Comparison of ENCODE assay signal across 8 cellular contexts in genomic region chr16:67109407-67110135, GRCh38. TPM values are rescaled to one million over a fixed set of nuclear protein-coding genes. Genes with fewer than 3 reads are reported as not detected.
A peak's percentile ranks its signal among the peaks of the same experiment; 100 is the strongest.
DNase-seq lines count a peak whose midpoint lies in the region; FAIRE-seq and TF ChIP-seq lines count a peak whose summit lies in the region.

PHAF1 (plus strand) TSS chr16:67109941; CDS start chr16:67110176, 235 bp downstream.

- H3K36me3 Mint-ChIP-seq in activated naive CD4-positive, alpha-beta T cell treated with anti-CD3 and anti-CD28 coated beads for 36 hours (ENCODE audit: low read depth) = no peaks in the 10 kb centered on the region

- H3K14ac ChIP-seq in neuronal stem cell (ENCODE audit: low read length) = peak within 1 kb of the TSS; percentile 83

- peak within 1 kb of the TSS; percentile 20 for H2AK5ac ChIP-seq in neuronal stem cell (ENCODE audit: low read depth, low read length)

- WGBS in neuronal stem cell (ENCODE audit: extremely low coverage in 2 of 2, insufficient read length in 2 of 2, insufficient replicate concordance in 1 of 2), 2 donors = no CpG with 5 or more reads among the region's 63 CpGs

- peak within 1 kb of the TSS; percentile 94 for H3K4me3 Mint-ChIP-seq in activated naive CD4-positive, alpha-beta T cell treated with anti-CD3 and anti-CD28 coated beads for 36 hours

- H2BK120ac ChIP-seq in neuronal stem cell (ENCODE audit: low read depth, low read length) = no peak within 1 kb of the TSS

- H3K9me3 ChIP-seq in HEK293 (ENCODE audit: control insufficient read depth, insufficient read depth, low read depth, low read length) (no peaks in the 10 kb centered on the region), SK-N-MC (ENCODE audit: low read depth, low read length) (no peaks in the 10 kb centered on the region), neuronal stem cell (replicated peaks in 1 of 2; ENCODE audit: control insufficient read depth in 2 of 2, insufficient read depth in 1 of 2, low read depth in 1 of 2, low read length in 2 of 2) (no peaks in the 10 kb centered on the region), subcutaneous abdominal adipose tissue (ENCODE audit: control insufficient read depth in 5 of 5, low read length in 5 of 5) (no peaks in the 10 kb centered on the region)

- H3K18ac ChIP-seq in neuronal stem cell (ENCODE audit: low read length) = peak within 1 kb of the TSS; percentile 95

- peaks cover 3% of the 10 kb centered on the region for H3K79me1 ChIP-seq in neuronal stem cell (ENCODE audit: low read depth, low read length)

- POLR2A ChIA-PET in HEK293 (lab: Yijun Ruan, JAX) = interaction anchor here (1.2 kb wide), 1 partner anchor 92 kb away, joined by 3 read pairs; no protein-coding TSS in a partner anchor

- peak within 1 kb of the TSS; percentile 100 for H4K8ac ChIP-seq in neuronal stem cell (ENCODE audit: low read depth, low read length)

- H3K4me2 ChIP-seq in neuronal stem cell (ENCODE audit: insufficient read depth, low read length, poor library complexity, severe bottlenecking) = peak within 1 kb of the TSS; percentile 100

- H3K27me3 ChIP-seq in neuronal stem cell (ENCODE audit: control insufficient read depth in 3 of 3, insufficient read depth in 3 of 3, low read depth in 1 of 3, low read length in 3 of 3) (no peaks in the 10 kb centered on the region), subcutaneous abdominal adipose tissue (ENCODE audit: control insufficient read depth in 5 of 5, insufficient read depth in 4 of 5, low read length in 5 of 5) (no peaks in the 10 kb centered on the region)

- FAIRE-seq in frontal cortex (lab: Jason Lieb, UNC) = no peak

- peak within 1 kb of the TSS; percentile 19 for H2BK15ac ChIP-seq in neuronal stem cell (ENCODE audit: low read length)

- H2AFZ ChIP-seq in neuronal stem cell (ENCODE audit: low read length) = peak within 1 kb of the TSS; percentile 88

- H3K23ac ChIP-seq in neuronal stem cell (ENCODE audit: low read depth, low read length, poor library complexity) = peak within 1 kb of the TSS; percentile 94

- H2BK12ac ChIP-seq in neuronal stem cell (ENCODE audit: low read length) = no peak within 1 kb of the TSS

- peaks cover 27% of the 10 kb centered on the region for H3K4me1 Mint-ChIP-seq in activated naive CD4-positive, alpha-beta T cell treated with anti-CD3 and anti-CD28 coated beads for 36 hours (ENCODE audit: low read depth)

- H3K36me3 ChIP-seq in HEK293 (ENCODE audit: control insufficient read depth in 2 of 2, insufficient read depth in 1 of 2, low read length in 2 of 2) = peaks cover 0 to 22% of the 10 kb centered on the region in 2 experiments; a peak in 2 of 3 replicates
- no peaks in the 10 kb centered on the region for H3K36me3 ChIP-seq in SK-N-MC (ENCODE audit: insufficient read depth, low read length)
- H3K36me3 ChIP-seq in neuronal stem cell (replicated peaks in 1 of 2; ENCODE audit: control insufficient read depth in 2 of 2, insufficient read depth in 2 of 2, low read length in 2 of 2) = peaks cover 0 to 19% of the 10 kb centered on the region in 2 donors
- peaks cover 0 to 9% (median 2%) of the 10 kb centered on the region in 5 donors for H3K36me3 ChIP-seq in subcutaneous abdominal adipose tissue (ENCODE audit: control insufficient read depth in 5 of 5, insufficient read depth in 5 of 5, low read length in 5 of 5)

- peak within 1 kb of the TSS; percentile 91 for H2BK5ac ChIP-seq in neuronal stem cell (ENCODE audit: low read length)

- CTCF ChIA-PET in HEK293 (lab: Yijun Ruan, JAX) = interaction anchor here (0.5 to 1.9 kb wide), 3 partner anchors 11 to 316 kb away, joined by 3 to 9 read pairs (median 3); no protein-coding TSS in a partner anchor
- CTCF ChIA-PET in activated naive CD4-positive, alpha-beta T cell treated with anti-CD3 and anti-CD28 coated beads for 36 hours (lab: Charles Lee) = interaction anchor here (1.5 to 1.8 kb wide), 2 partner anchors 8 to 44 kb away, joined by 5 read pairs; no protein-coding TSS in a partner anchor

- TF ChIP-seq CTCF in HEK293 (tag by site-specific recombination; IDR thresholded peaks at IDR 0.05) = no peak

- H3K9ac ChIP-seq in SK-N-MC (ENCODE audit: insufficient read length) (peak within 1 kb of the TSS; percentile 86), neuronal stem cell (ENCODE audit: low read depth, low read length, poor library complexity) (peak within 1 kb of the TSS; percentile 96), subcutaneous abdominal adipose tissue (ENCODE audit: low read length in 5 of 5) (peak within 1 kb of the TSS; percentile 89 to 98 (median 92))

- peak; percentile 100 for DNase-seq in GM03348 (ENCODE audit: low spot score)
- DNase-seq in MV-4-11 (lab: John Stamatoyannopoulos, UW) = peak; percentile 76
- peak; percentile 18 for DNase-seq in SK-N-MC (ENCODE audit: low read depth, low spot score)
- DNase-seq in activated naive CD4-positive, alpha-beta T cell treated with anti-CD3 and anti-CD28 coated beads for 36 hours = peak; percentile 95
- peak; percentile 97 to 99 for DNase-seq in frontal cortex (ENCODE audit: low spot score in 2 of 2)
- DNase-seq in neuronal stem cell (ENCODE audit: low spot score) = peak; percentile 91

- H3K9me3 Mint-ChIP-seq in activated naive CD4-positive, alpha-beta T cell treated with anti-CD3 and anti-CD28 coated beads for 36 hours = no peaks in the 10 kb centered on the region

- intact Hi-C loops in activated naive CD4-positive, alpha-beta T cell treated with anti-CD3 and anti-CD28 coated beads for 36 hours (cut with micrococcal nuclease) = loop anchor here (2.0 kb wide), 3 partner anchors 51 to 137 kb away; partner anchors contain the start of gene FHOD1

- H3K27ac ChIP-seq in HEK293 (ENCODE audit: extremely low read depth, low read depth, low read length) = peak within 1 kb of the TSS; percentile 38; the same call in 1 of the 2 replicates
- H3K27ac ChIP-seq in SK-N-MC = no peak within 1 kb of the TSS
- H3K27ac ChIP-seq in neuronal stem cell (replicated peaks; ENCODE audit: low read length) = peak within 1 kb of the TSS; percentile 71
- peak within 1 kb of the TSS; percentile 83 for H3K27ac ChIP-seq in subcutaneous abdominal adipose tissue (ENCODE audit: low read depth, low read length)

- H3K4ac ChIP-seq in neuronal stem cell (ENCODE audit: low read length) = no peak within 1 kb of the TSS

- no peak within 1 kb of the TSS for H3K27ac Mint-ChIP-seq in activated naive CD4-positive, alpha-beta T cell treated with anti-CD3 and anti-CD28 coated beads for 36 hours

- H3K4me3 ChIP-seq in HEK293 (ENCODE audit: low read depth, low read length) = peak within 1 kb of the TSS; percentile 50
- peak within 1 kb of the TSS; percentile 85 for H3K4me3 ChIP-seq in SK-N-MC
- H3K4me3 ChIP-seq in neuronal stem cell (ENCODE audit: low read length in 2 of 2) = peak within 1 kb of the TSS; percentile 82 to 84
- peak within 1 kb of the TSS; percentile 83 to 98 (median 95) for H3K4me3 ChIP-seq in subcutaneous abdominal adipose tissue (ENCODE audit: low read depth in 1 of 5, low read length in 5 of 5)

- no peaks in the 10 kb centered on the region for H3K27me3 Mint-ChIP-seq in activated naive CD4-positive, alpha-beta T cell treated with anti-CD3 and anti-CD28 coated beads for 36 hours (ENCODE audit: low read depth)

- H3K4me1 ChIP-seq in HEK293 (ENCODE audit: control insufficient read depth, insufficient read depth, low read length) (peaks cover 3% of the 10 kb centered on the region; the same call in 1 of the 2 replicates), neuronal stem cell (ENCODE audit: control insufficient read depth in 2 of 2, insufficient read depth in 1 of 2, low read depth in 1 of 2, low read length in 2 of 2) (peaks cover 5% of the 10 kb centered on the region in 2 donors), subcutaneous abdominal adipose tissue (ENCODE audit: control insufficient read depth in 5 of 5, insufficient read depth in 5 of 5, low read length in 5 of 5) (peaks cover 0 to 47% (median 32%) of the 10 kb centered on the region in 5 donors)

- H4K91ac ChIP-seq in neuronal stem cell (ENCODE audit: low read depth, low read length, poor library complexity) = peak within 1 kb of the TSS; percentile 38

TF ChIP-seq in HEK293, 187 proteins besides CTCF, POLR2A, EP300 and RAD21 (continues in another document):
- TF ChIP-seq ZNF76 (tag by site-specific recombination; IDR thresholded peaks at IDR 0.05; ENCODE audit: borderline replicate concordance, low read depth) (peak; percentile 27; the same call in 1 of the 2 replicates), GLI4 (tag by site-specific recombination; IDR thresholded peaks at IDR 0.05) (no peak), ZNF660 (tag by site-specific recombination; IDR thresholded peaks at IDR 0.05) (peak; percentile 42; the same call in 1 of the 2 replicates), ZFHX2 (tag by site-specific recombination; conservative IDR thresholded peaks at IDR 0.05) (peak; percentile 36; the same call in 1 of the 2 replicates), HOXA7 (CRISPR knock-in tag; IDR thresholded peaks at IDR 0.05; ENCODE audit: borderline replicate concordance) (no peak), ZNF621 (tag by site-specific recombination; IDR thresholded peaks at IDR 0.05) (no peak), ZNF580 (tag by site-specific recombination; IDR thresholded peaks at IDR 0.05) (no peak), ZSCAN4 (tag by site-specific recombination; IDR thresholded peaks at IDR 0.05) (no peak)

RNA-seq across cellular contexts. Expression of gene PHAF1, which starts in this region (rescaled TPM):
- total RNA-seq in activated naive CD4-positive, alpha-beta T cell treated with anti-CD3 and anti-CD28 coated beads for 36 hours = 1 to 10 TPM; 7.8 to 8.4 TPM
- total RNA-seq in frontal cortex = 17.1 TPM
- polyA plus RNA-seq in neuronal stem cell (2013, experiment 1 of 2) = 16.2 TPM
- polyA plus RNA-seq in neuronal stem cell (2013, experiment 2 of 2) = 16.4 TPM

Comparison
In these comparisons a context has a peak if more than half of its experiments do, and no peak if none do; other contexts are left out.
1. DNase-seq: peak in every context shown above with its lines; median percentile 100 in GM03348; 98 in frontal cortex; 95 in activated naive CD4-positive, alpha-beta T cell treated with anti-CD3 and anti-CD28 coated beads for 36 hours; 91 in neuronal stem cell; 76 in MV-4-11; 18 in SK-N-MC.